In genomic region chrX:76145591-76146309, GRCh38 we compare ENCODE assay signal across 8 cellular contexts. TPM values are rescaled to one million over a fixed set of nuclear protein-coding genes. Genes with fewer than 3 reads are reported as not detected.
A peak's percentile ranks its signal among the peaks of the same experiment; 100 is the strongest.
DNase-seq lines count a peak whose midpoint lies in the region; ATAC-seq lines count a peak whose summit lies in the region.
"Not testable (repeated sequence)": the region's sequence is repeated elsewhere in the genome, so short reads cannot be mapped to it uniquely, and the experiment has no call there.

No MANE protein-coding gene starts in this region.

- CTCF ChIA-PET in activated CD4-positive, alpha-beta T cell treated with anti-CD3 and anti-CD28 coated beads, Interleukin-2, amount 10 ng/mL, durations not matched to agents 7 days and 5 days (lab: Charles Lee) = not testable (repeated sequence)

- POLR2A ChIA-PET in activated CD4-positive, alpha-beta T cell treated with anti-CD3 and anti-CD28 coated beads, Interleukin-2, amount 10 ng/mL, durations not matched to agents 7 days and 5 days (lab: Charles Lee) = not testable (repeated sequence)

- not testable (repeated sequence) for H3K36me3 Mint-ChIP-seq in activated CD4-positive, alpha-beta T cell treated with anti-CD3 and anti-CD28 coated beads, Interleukin-2, amount 10 ng/mL, durations not matched to agents 7 days and 5 days (ENCODE audit: low read depth); dendritic cell treated with granulocyte-macrophage colony-stimulating factor and Interleukin-4, amounts not matched to agents 40 ng/mL and 50 ng/mL, for 4 days (ENCODE audit: low read depth)

- not testable (repeated sequence) for H3K27me3 Mint-ChIP-seq in activated CD4-positive, alpha-beta T cell treated with anti-CD3 and anti-CD28 coated beads, Interleukin-2, amount 10 ng/mL, durations not matched to agents 7 days and 5 days; dendritic cell treated with granulocyte-macrophage colony-stimulating factor and Interleukin-4, amounts not matched to agents 40 ng/mL and 50 ng/mL, for 4 days

- ATAC-seq in GM21367 (IDR thresholded peaks at IDR 0.05; ENCODE audit: unreplicated experiment) (peak; percentile 39), HG03342 (IDR thresholded peaks at IDR 0.05; ENCODE audit: unreplicated experiment) (peak; percentile 48), left lobe of liver (peak; percentile 69)

- peak overlapping the region; percentile 75 for H3K4me3 Mint-ChIP-seq in activated CD4-positive, alpha-beta T cell treated with anti-CD3 and anti-CD28 coated beads, Interleukin-2, amount 10 ng/mL, durations not matched to agents 7 days and 5 days
- peak overlapping the region; percentile 57 for H3K4me3 Mint-ChIP-seq in dendritic cell treated with granulocyte-macrophage colony-stimulating factor and Interleukin-4, amounts not matched to agents 40 ng/mL and 50 ng/mL, for 4 days

- H3K4me1 Mint-ChIP-seq in activated CD4-positive, alpha-beta T cell treated with anti-CD3 and anti-CD28 coated beads, Interleukin-2, amount 10 ng/mL, durations not matched to agents 7 days and 5 days = peaks cover 19% of the 10 kb centered on the region
- not testable (repeated sequence) for H3K4me1 Mint-ChIP-seq in dendritic cell treated with granulocyte-macrophage colony-stimulating factor and Interleukin-4, amounts not matched to agents 40 ng/mL and 50 ng/mL, for 4 days (ENCODE audit: low read depth)

- peak overlapping the region; percentile 98 for H3K27ac Mint-ChIP-seq in activated CD4-positive, alpha-beta T cell treated with anti-CD3 and anti-CD28 coated beads, Interleukin-2, amount 10 ng/mL, durations not matched to agents 7 days and 5 days
- H3K27ac Mint-ChIP-seq in dendritic cell treated with granulocyte-macrophage colony-stimulating factor and Interleukin-4, amounts not matched to agents 40 ng/mL and 50 ng/mL, for 4 days = peak overlapping the region; percentile 64

- H3K9me3 Mint-ChIP-seq in activated CD4-positive, alpha-beta T cell treated with anti-CD3 and anti-CD28 coated beads, Interleukin-2, amount 10 ng/mL, durations not matched to agents 7 days and 5 days; dendritic cell treated with granulocyte-macrophage colony-stimulating factor and Interleukin-4, amounts not matched to agents 40 ng/mL and 50 ng/mL, for 4 days: not testable (repeated sequence)

- DNase-seq in COR-L47 (lab: John Stamatoyannopoulos, UW) (peak; percentile 13), NCI-H69 (lab: John Stamatoyannopoulos, UW) (peak; percentile 34)
- DNase-seq in activated CD4-positive, alpha-beta T cell treated with anti-CD3 and anti-CD28 coated beads, Interleukin-2, amount 10 ng/mL, durations not matched to agents 7 days and 5 days = peak; percentile 61
- DNase-seq in left lobe of liver (ENCODE audit: low spot score) = not testable (repeated sequence)
- peak; percentile 22 for DNase-seq in stimulated activated CD4-positive, alpha-beta T cell treated with anti-CD3 and anti-CD28 coated beads, Interleukin-4, amount 100 ng/mL, for 1 hour

- intact Hi-C loops in dendritic cell treated with granulocyte-macrophage colony-stimulating factor and Interleukin-4, amounts not matched to agents 40 ng/mL and 50 ng/mL, for 4 days (cut with micrococcal nuclease) = not testable (repeated sequence)

RNA-seq across cellular contexts. Expression of gene PBDC1, which starts 27.1 kb away (rescaled TPM):
- total RNA-seq in activated CD4-positive, alpha-beta T cell treated with anti-CD3 and anti-CD28 coated beads, Interleukin-2, amount 10 ng/mL, durations not matched to agents 7 days and 5 days = 10 to 100 TPM; 24.2 to 25.4 TPM
- total RNA-seq in left lobe of liver = 11.8 TPM
